Comparison of ENCODE assay signal across 22 cellular contexts in genomic region chr14:97796511-97796910, GRCh38.
"Had no signal": no experiment of that assay in that cellular context is flagged by ENCODE, and none has a peak within 500 bp of the region (broad histone marks: within the 10 kb centered on the region; RNA-seq: fewer than 3 reads in every experiment).

No MANE protein-coding gene starts in this region.

- H3K27me3 Mint-ChIP-seq: activated naive CD8-positive, alpha-beta T cell treated with anti-CD3 and anti-CD28 coated beads, Interleukin-2, amount 10 ng/mL, durations not matched to agents 7 days and 5 days; stimulated activated naive B cell treated with anti-CD40 and anti-IgM and Interleukin-4, amounts not matched to agents 10 μg/mL and 1 μg/mL and 100 μg/mL, for 72 hours had no signal

- H3K9me3 Mint-ChIP-seq: activated T-helper 1 cell treated with anti-CD3 and anti-CD28 coated beads, Interleukin-12 subunit alpha, Interleukin-12 subunit beta, Interleukin-2, Interleukin-4 antibody, amounts not matched to agents 30 ng/mL and 10 ng/mL and 1 ng/mL, durations not matched to agents 14 hours and 24 hours and 36 hours; nephron progenitor cell; stimulated activated naive B cell treated with anti-CD40 and anti-IgM and Interleukin-4, amounts not matched to agents 10 μg/mL and 1 μg/mL and 100 μg/mL, for 72 hours had no signal

- H3K4me1 Mint-ChIP-seq: nephron progenitor cell; stimulated activated naive B cell treated with anti-CD40 and anti-IgM and Interleukin-4, amounts not matched to agents 10 μg/mL and 1 μg/mL and 100 μg/mL, for 72 hours had no signal

- H3K36me3 Mint-ChIP-seq: activated naive CD8-positive, alpha-beta T cell treated with anti-CD3 and anti-CD28 coated beads, Interleukin-2, amount 10 ng/mL, durations not matched to agents 7 days and 5 days; stimulated activated naive B cell treated with anti-CD40 and anti-IgM and Interleukin-4, amounts not matched to agents 10 μg/mL and 1 μg/mL and 100 μg/mL, for 72 hours had no signal

- H3K36me3 ChIP-seq: breast epithelium, heart right ventricle, right lobe of liver, thoracic aorta, upper lobe of right lung had no signal

- H3K27me3 ChIP-seq: breast epithelium, right lobe of liver, upper lobe of right lung had no signal

- DNase-seq: activated CD4-positive, alpha-beta T cell treated with anti-CD3 and anti-CD28 coated beads, Interleukin-2, amount 50 U/mL, for 1 hour; activated gamma-delta T cell treated with Interleukin-2 at 50 U/mL for 16 hours; activated naive CD8-positive, alpha-beta T cell treated with anti-CD3 and anti-CD28 coated beads, Interleukin-2, amount 10 ng/mL, durations not matched to agents 7 days and 5 days; amniotic stem cell; cortex of kidney; foreskin fibroblast; heart right ventricle; left colon; mesenchymal stem cell; mucosa of descending colon; nephron progenitor cell; nucleus accumbens; right lobe of liver; stimulated activated CD4-positive, alpha-beta T cell treated with anti-CD3 and anti-CD28 coated beads, Interleukin-2, amount 100 ng/mL, for 24 hours; stimulated activated naive B cell treated with anti-CD40 and anti-IgM and Interleukin-4, amounts not matched to agents 10 μg/mL and 1 μg/mL and 100 μg/mL, for 72 hours; upper lobe of right lung had no signal

- ATAC-seq: heart right ventricle; left colon; mucosa of descending colon; right lobe of liver; SK-N-SH treated with all-trans-retinoic acid at 6 μM for 48 hours; stimulated activated naive B cell treated with anti-CD40 and anti-IgM and Interleukin-4, amounts not matched to agents 10 μg/mL and 1 μg/mL and 100 μg/mL, for 72 hours; upper lobe of right lung had no signal

- FAIRE-seq: keratinocyte had no signal

- H3K4me3 Mint-ChIP-seq: activated naive CD8-positive, alpha-beta T cell treated with anti-CD3 and anti-CD28 coated beads, Interleukin-2, amount 10 ng/mL, durations not matched to agents 7 days and 5 days; activated T-helper 1 cell treated with anti-CD3 and anti-CD28 coated beads, Interleukin-12 subunit alpha, Interleukin-12 subunit beta, Interleukin-2, Interleukin-4 antibody, amounts not matched to agents 30 ng/mL and 10 ng/mL and 1 ng/mL, durations not matched to agents 14 hours and 24 hours and 36 hours; nephron progenitor cell; stimulated activated naive B cell treated with anti-CD40 and anti-IgM and Interleukin-4, amounts not matched to agents 10 μg/mL and 1 μg/mL and 100 μg/mL, for 72 hours had no signal

- H3K27ac Mint-ChIP-seq: activated naive CD8-positive, alpha-beta T cell treated with anti-CD3 and anti-CD28 coated beads, Interleukin-2, amount 10 ng/mL, durations not matched to agents 7 days and 5 days; activated T-helper 1 cell treated with anti-CD3 and anti-CD28 coated beads, Interleukin-12 subunit alpha, Interleukin-12 subunit beta, Interleukin-2, Interleukin-4 antibody, amounts not matched to agents 30 ng/mL and 10 ng/mL and 1 ng/mL, durations not matched to agents 14 hours and 24 hours and 36 hours; nephron progenitor cell; stimulated activated naive B cell treated with anti-CD40 and anti-IgM and Interleukin-4, amounts not matched to agents 10 μg/mL and 1 μg/mL and 100 μg/mL, for 72 hours had no signal

- H3K4me3 ChIP-seq: breast epithelium, heart right ventricle, mucosa of descending colon, right lobe of liver, skin epidermis, thoracic aorta, upper lobe of right lung had no signal
